ENCODE assay signal across 1 cellular context in genomic region chr5:172923539-172923938, GRCh38.
TF ChIP-seq lines count a peak whose summit lies in the region.

No MANE protein-coding gene starts in this region.

TF ChIP-seq in HepG2, 621 proteins besides CTCF, POLR2A, EP300 and RAD21:
- TF ChIP-seq CENPBD1 (CRISPR knock-in tag; IDR thresholded peaks at IDR 0.05; ENCODE audit: borderline replicate concordance, low read depth) (no peak), IKZF5 (CRISPR knock-in tag; IDR thresholded peaks at IDR 0.05) (no peak), RORA (CRISPR knock-in tag; IDR thresholded peaks at IDR 0.05) (no peak), SSRP1 (CRISPR knock-in tag; IDR thresholded peaks at IDR 0.05) (no peak), NFYC (CRISPR knock-in tag; IDR thresholded peaks at IDR 0.05) (no peak), ZNF362 (CRISPR knock-in tag; IDR thresholded peaks at IDR 0.05; ENCODE audit: borderline replicate concordance) (no peak), ZNF678 (CRISPR knock-in tag; IDR thresholded peaks at IDR 0.05) (no peak), KIAA2018 (CRISPR knock-in tag; IDR thresholded peaks at IDR 0.05; ENCODE audit: borderline replicate concordance) (no peak), EHMT2 (IDR thresholded peaks at IDR 0.05; ENCODE audit: borderline replicate concordance, low read depth, low read length) (no peak), ZFP36L2 (CRISPR knock-in tag; IDR thresholded peaks at IDR 0.05) (no peak), RBM22 (optimal IDR thresholded peaks at IDR 0.05; ENCODE audit: low read length) (peak; percentile 57), ZNF207 (IDR thresholded peaks at IDR 0.05; ENCODE audit: borderline replicate concordance) (no peak), DR1 (CRISPR knock-in tag; IDR thresholded peaks at IDR 0.05) (no peak), ZNF18 (CRISPR knock-in tag; IDR thresholded peaks at IDR 0.05; ENCODE audit: insufficient replicate concordance) (no peak), TBX3 (IDR thresholded peaks at IDR 0.05; ENCODE audit: borderline replicate concordance) (no peak), MATR3 (CRISPR knock-in tag; IDR thresholded peaks at IDR 0.05) (no peak), FOXO4 (CRISPR knock-in tag; conservative IDR thresholded peaks at IDR 0.05) (no peak), ASH2L (IDR thresholded peaks at IDR 0.05; ENCODE audit: insufficient read length, low read depth, low read length) (no peak), RARG (CRISPR knock-in tag; IDR thresholded peaks at IDR 0.05; ENCODE audit: low read depth) (no peak), KMT2B (CRISPR knock-in tag; IDR thresholded peaks at IDR 0.05) (no peak), POLR2G (IDR thresholded peaks at IDR 0.05; ENCODE audit: low read depth, low read length) (0 out of 2 replicates have a peak, but pooled peaks have one; percentile 15), ZNF614 (CRISPR knock-in tag; IDR thresholded peaks at IDR 0.05; ENCODE audit: borderline replicate concordance) (no peak), ZNF629 (CRISPR knock-in tag; conservative IDR thresholded peaks at IDR 0.05) (peak; percentile 50), SNRNP70 (IDR thresholded peaks at IDR 0.05; ENCODE audit: low read depth, low read length) (no peak), NKX3-1 (CRISPR knock-in tag; IDR thresholded peaks at IDR 0.05) (no peak), SRF (IDR thresholded peaks at IDR 0.05; ENCODE audit: low read depth, low read length) (no peak), ZBTB46 (CRISPR knock-in tag; IDR thresholded peaks at IDR 0.05; ENCODE audit: borderline replicate concordance) (no peak), SNAPC2 (CRISPR knock-in tag; IDR thresholded peaks at IDR 0.05) (no peak), TFAP4 (IDR thresholded peaks at IDR 0.05; ENCODE audit: borderline replicate concordance, low read depth) (peak; percentile 33; the same call in 1 of the 2 replicates), SUZ12 (IDR thresholded peaks at IDR 0.05; ENCODE audit: low read depth, low read length) (no peak), ZNF567 (CRISPR knock-in tag; IDR thresholded peaks at IDR 0.05; ENCODE audit: borderline replicate concordance) (no peak), NFE2 (CRISPR knock-in tag; IDR thresholded peaks at IDR 0.05) (no peak)
TF ChIP-seq in HepG2: peak in this region for 4.
